In genomic region chr15:40441736-40442531, GRCh38 we compare ENCODE assay signal across 1 cellular context.
TF ChIP-seq lines count a peak whose summit lies in the region.

No MANE protein-coding gene starts in this region.

TF ChIP-seq in HepG2, 621 proteins besides CTCF, POLR2A, EP300 and RAD21 (continued from another document and continues in another):
- TF ChIP-seq ZFX (CRISPR knock-in tag; IDR thresholded peaks at IDR 0.05; ENCODE audit: low read depth) (peak; percentile 41; the same call in 1 of the 2 replicates), ZNF225 (CRISPR knock-in tag; IDR thresholded peaks at IDR 0.05) (no peak), KDM5A (IDR thresholded peaks at IDR 0.05; ENCODE audit: borderline replicate concordance, low read length) (no peak), STAG1 (CRISPR knock-in tag; IDR thresholded peaks at IDR 0.05) (peak; percentile 32), YEATS4 (CRISPR knock-in tag; IDR thresholded peaks at IDR 0.05; ENCODE audit: borderline replicate concordance) (peak; percentile 40; the same call in 1 of the 2 replicates), REPIN1 (CRISPR knock-in tag; IDR thresholded peaks at IDR 0.05; ENCODE audit: borderline replicate concordance, low read depth) (no peak), ZMAT5 (CRISPR knock-in tag; IDR thresholded peaks at IDR 0.05; ENCODE audit: borderline replicate concordance, low read depth) (no peak), HDAC1 (CRISPR knock-in tag; IDR thresholded peaks at IDR 0.05) (peak; percentile 53; the same call in 1 of the 2 replicates), ZNF207 (IDR thresholded peaks at IDR 0.05; ENCODE audit: borderline replicate concordance) (no peak), MTA3 (CRISPR knock-in tag; IDR thresholded peaks at IDR 0.05) (no peak), ZNF12 (CRISPR knock-in tag; IDR thresholded peaks at IDR 0.05) (no peak), FOXJ3 (CRISPR knock-in tag; IDR thresholded peaks at IDR 0.05; ENCODE audit: borderline replicate concordance) (no peak), ZNF652 (CRISPR knock-in tag; IDR thresholded peaks at IDR 0.05; ENCODE audit: borderline replicate concordance, low read depth) (no peak), ZNF264 (CRISPR knock-in tag; IDR thresholded peaks at IDR 0.05) (no peak), KDM5B (CRISPR knock-in tag; IDR thresholded peaks at IDR 0.05; ENCODE audit: borderline replicate concordance) (no peak; the same call in 1 of the 2 replicates), ZNF205 (CRISPR knock-in tag; IDR thresholded peaks at IDR 0.05) (no peak), ZNF354B (CRISPR knock-in tag; IDR thresholded peaks at IDR 0.05) (no peak), SNAI1 (CRISPR knock-in tag; IDR thresholded peaks at IDR 0.05; ENCODE audit: borderline replicate concordance) (no peak), ZBTB46 (CRISPR knock-in tag; IDR thresholded peaks at IDR 0.05; ENCODE audit: borderline replicate concordance) (no peak), SALL1 (CRISPR knock-in tag; IDR thresholded peaks at IDR 0.05) (peak; percentile 49; the same call in 1 of the 2 replicates), ZBTB25 (CRISPR knock-in tag; IDR thresholded peaks at IDR 0.05) (0 out of 2 replicates have a peak, but pooled peaks have one; percentile 40), CBX1 (IDR thresholded peaks at IDR 0.05; ENCODE audit: low read depth) (no peak), ZMYM3 (CRISPR knock-in tag; IDR thresholded peaks at IDR 0.05) (no peak), HOXA3 (CRISPR knock-in tag; IDR thresholded peaks at IDR 0.05) (peak; percentile 38; the same call in 1 of the 2 replicates), PLRG1 (conservative IDR thresholded peaks at IDR 0.05) (no peak), ETS1 (CRISPR knock-in tag; IDR thresholded peaks at IDR 0.05) (no peak), SP5 (CRISPR knock-in tag; IDR thresholded peaks at IDR 0.05; ENCODE audit: borderline replicate concordance, low read depth) (no peak), KAT7 (CRISPR knock-in tag; IDR thresholded peaks at IDR 0.05; ENCODE audit: borderline replicate concordance) (no peak), ZBTB7B (CRISPR knock-in tag; IDR thresholded peaks at IDR 0.05) (peak; percentile 76), ZBTB42 (CRISPR knock-in tag; IDR thresholded peaks at IDR 0.05) (no peak), TRIM22 (IDR thresholded peaks at IDR 0.05) (no peak), BRCA1 (CRISPR knock-in tag; IDR thresholded peaks at IDR 0.05) (no peak), ZHX2 (IDR thresholded peaks at IDR 0.05; ENCODE audit: low read depth) (no peak), ZHX2 (CRISPR knock-in tag; IDR thresholded peaks at IDR 0.05; ENCODE audit: borderline replicate concordance) (no peak), SNAPC4 (CRISPR knock-in tag; IDR thresholded peaks at IDR 0.05) (no peak), ATAD3A (CRISPR knock-in tag; IDR thresholded peaks at IDR 0.05) (no peak), ZGPAT (CRISPR knock-in tag; IDR thresholded peaks at IDR 0.05) (no peak; the same call in 1 of the 2 replicates), GZF1 (CRISPR knock-in tag; IDR thresholded peaks at IDR 0.05) (no peak), MYC (CRISPR knock-in tag; IDR thresholded peaks at IDR 0.05; ENCODE audit: borderline replicate concordance) (no peak; the same call in 1 of the 2 replicates), ZNF839 (CRISPR knock-in tag; IDR thresholded peaks at IDR 0.05; ENCODE audit: borderline replicate concordance) (0 out of 2 replicates have a peak, but pooled peaks have one; percentile 34), ZNF724P (CRISPR knock-in tag; IDR thresholded peaks at IDR 0.05; ENCODE audit: borderline replicate concordance) (no peak), BRD4 (CRISPR knock-in tag; IDR thresholded peaks at IDR 0.05) (no peak), SALL2 (CRISPR knock-in tag; IDR thresholded peaks at IDR 0.05) (no peak), U2AF1 (optimal IDR thresholded peaks at IDR 0.05; ENCODE audit: low read depth, low read length) (no peak), ZNF629 (CRISPR knock-in tag; conservative IDR thresholded peaks at IDR 0.05) (no peak), FOXK1 (CRISPR knock-in tag; IDR thresholded peaks at IDR 0.05; ENCODE audit: borderline replicate concordance, low read depth) (no peak), CEBPB (IDR thresholded peaks at IDR 0.05; ENCODE audit: borderline replicate concordance, low read depth, low read length) (no peak), NKX3-1 (CRISPR knock-in tag; IDR thresholded peaks at IDR 0.05) (no peak), ZNF704 (CRISPR knock-in tag; IDR thresholded peaks at IDR 0.05; ENCODE audit: borderline replicate concordance) (no peak)
